Comparison of ENCODE assay signal across 24 cellular contexts in the genomic region with DNA sequence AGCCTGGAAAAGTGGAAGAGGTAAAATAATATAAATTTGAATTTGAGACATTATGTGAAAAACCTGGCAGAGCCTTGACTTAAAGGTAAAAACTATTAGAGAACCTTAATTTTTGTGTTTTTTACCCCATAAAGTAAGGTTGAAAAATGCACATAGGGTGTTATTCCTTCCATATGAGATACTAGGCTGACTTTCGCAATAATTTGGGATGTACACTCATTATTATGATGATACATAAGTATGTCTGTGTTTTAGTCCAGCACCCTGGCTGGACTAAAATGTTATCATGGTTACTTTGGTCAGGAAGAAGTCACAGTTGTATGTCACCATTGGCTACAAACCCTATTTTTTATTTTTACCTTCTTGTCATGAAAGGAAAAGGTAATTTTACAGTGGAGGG.
"Had no signal": no experiment of that assay in that cellular context is flagged by ENCODE, and none has a peak within 500 bp of the region (broad histone marks: within the 10 kb centered on the region; RNA-seq: fewer than 3 reads in every experiment).

No MANE protein-coding gene starts in this region.

- H3K9me3 ChIP-seq: esophagus squamous epithelium, left lung, neutrophil, pancreas, psoas muscle, right atrium auricular region, thyroid gland, upper lobe of right lung had no signal

- H3K27ac ChIP-seq: coronary artery, esophagus squamous epithelium, foreskin keratinocyte, left lung, neutrophil, pancreas, psoas muscle, right atrium auricular region, thyroid gland, upper lobe of right lung had no signal

- H3K4me3 Mint-ChIP-seq: activated B cell treated with CpG ODN at 0.5 μM for 24 hours; activated CD4-positive, alpha-beta memory T cell treated with anti-CD3 and anti-CD28 coated beads, Interleukin-2, amount 10 ng/mL, durations not matched to agents 7 days and 5 days; activated naive CD8-positive, alpha-beta T cell treated with anti-CD3 and anti-CD28 coated beads for 36 hours; nephron; stimulated activated naive CD8-positive, alpha-beta T cell treated with anti-CD3 and anti-CD28 coated beads, Interleukin-15, Interleukin-2, amounts not matched to agents 100 ng/mL and 50 ng/mL, for 24 hours; T-helper 17 cell had no signal

- H3K36me3 ChIP-seq: left lung, neutrophil, pancreas, right atrium auricular region, thyroid gland had no signal

- H3K9me3 Mint-ChIP-seq: activated B cell treated with CpG ODN at 0.5 μM for 24 hours; activated CD4-positive, alpha-beta memory T cell treated with anti-CD3 and anti-CD28 coated beads, Interleukin-2, amount 10 ng/mL, durations not matched to agents 7 days and 5 days; activated naive CD8-positive, alpha-beta T cell treated with anti-CD3 and anti-CD28 coated beads for 36 hours; nephron; stimulated activated naive CD8-positive, alpha-beta T cell treated with anti-CD3 and anti-CD28 coated beads, Interleukin-15, Interleukin-2, amounts not matched to agents 100 ng/mL and 50 ng/mL, for 24 hours had no signal

- H3K4me1 Mint-ChIP-seq: nephron had no signal

- ATAC-seq: foreskin keratinocyte, left lung, pancreas, psoas muscle, T-helper 17 cell, upper lobe of right lung had no signal

- DNase-seq: activated B cell treated with CpG ODN at 0.5 μM for 24 hours; activated CD4-positive, alpha-beta memory T cell treated with anti-CD3 and anti-CD28 coated beads, Interleukin-2, amount 10 ng/mL, durations not matched to agents 7 days and 5 days; activated CD4-positive, alpha-beta T cell treated with anti-CD3 and anti-CD28 coated beads for 48 hours; activated naive CD8-positive, alpha-beta T cell treated with anti-CD3 and anti-CD28 coated beads for 36 hours; amniotic stem cell; cerebellar nuclear complex; esophagus squamous epithelium; foreskin keratinocyte; kidney glomerular epithelial cell; left lung; pancreas; psoas muscle; stimulated activated CD4-positive, alpha-beta T cell treated with anti-CD3 and anti-CD28 coated beads, Interleukin-12 subunit alpha, Interleukin-12 subunit beta, amount 100 ng/mL, for 4 hours; stimulated activated CD4-positive, alpha-beta T cell treated with anti-CD3 and anti-CD28 coated beads, Interleukin-4, amount 100 ng/mL, for 4 hours; substantia nigra; T-helper 17 cell; thyroid gland; upper lobe of right lung had no signal

- H3K27me3 Mint-ChIP-seq: activated B cell treated with CpG ODN at 0.5 μM for 24 hours; activated CD4-positive, alpha-beta memory T cell treated with anti-CD3 and anti-CD28 coated beads, Interleukin-2, amount 10 ng/mL, durations not matched to agents 7 days and 5 days; activated naive CD8-positive, alpha-beta T cell treated with anti-CD3 and anti-CD28 coated beads for 36 hours; stimulated activated naive CD8-positive, alpha-beta T cell treated with anti-CD3 and anti-CD28 coated beads, Interleukin-15, Interleukin-2, amounts not matched to agents 100 ng/mL and 50 ng/mL, for 24 hours; T-helper 17 cell had no signal

- H3K27ac Mint-ChIP-seq: activated B cell treated with CpG ODN at 0.5 μM for 24 hours; activated CD4-positive, alpha-beta memory T cell treated with anti-CD3 and anti-CD28 coated beads, Interleukin-2, amount 10 ng/mL, durations not matched to agents 7 days and 5 days; activated naive CD8-positive, alpha-beta T cell treated with anti-CD3 and anti-CD28 coated beads for 36 hours; nephron; stimulated activated naive CD8-positive, alpha-beta T cell treated with anti-CD3 and anti-CD28 coated beads, Interleukin-15, Interleukin-2, amounts not matched to agents 100 ng/mL and 50 ng/mL, for 24 hours; T-helper 17 cell had no signal

- H3K27me3 ChIP-seq: esophagus squamous epithelium, foreskin keratinocyte, left lung, neutrophil, pancreas, right atrium auricular region, thyroid gland, upper lobe of right lung had no signal

- H3K4me1 ChIP-seq: esophagus squamous epithelium, foreskin keratinocyte, left lung, pancreas, psoas muscle, right atrium auricular region, thyroid gland, upper lobe of right lung had no signal

- H3K4me3 ChIP-seq: coronary artery, esophagus squamous epithelium, left lung, lung, pancreas, psoas muscle, right atrium auricular region, thyroid gland, upper lobe of right lung had no signal
